19 cellular contexts compared by ENCODE assay signal in the genomic region with DNA sequence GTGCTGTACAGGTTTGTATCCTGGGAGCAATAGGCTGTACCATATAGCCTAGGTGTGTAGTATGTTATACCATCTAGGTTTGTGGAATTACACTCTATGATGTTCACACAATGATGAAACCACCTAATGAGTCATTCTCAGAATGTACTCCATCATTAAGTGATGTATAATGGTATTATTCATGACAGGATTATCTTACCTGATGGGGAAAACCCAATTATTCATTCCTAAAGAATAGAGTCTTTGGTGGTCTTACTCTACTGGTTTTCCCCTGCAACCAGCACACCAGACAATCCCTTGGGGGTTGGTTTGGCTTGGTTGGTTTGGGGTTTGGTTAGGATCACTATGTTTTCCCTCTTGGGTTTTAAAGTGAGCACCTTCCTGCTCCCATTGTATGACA. TPM values are rescaled to one million over a fixed set of nuclear protein-coding genes. Genes with fewer than 3 reads are reported as not detected.
DNase-seq lines count a peak whose midpoint lies in the region; ATAC-seq and TF ChIP-seq lines count a peak whose summit lies in the region.
"Had no signal": no experiment of that assay in that cellular context is flagged by ENCODE, and none has a peak within 500 bp of the region (broad histone marks: within the 10 kb centered on the region; RNA-seq: fewer than 3 reads in every experiment).

No MANE protein-coding gene starts in this region.

- CTCF ChIA-PET in CD4-positive, alpha-beta memory T cell (lab: Charles Lee; ENCODE audit: partially characterized antibody) = no interaction called here
- CTCF ChIA-PET in CD8-positive, alpha-beta T cell (lab: Charles Lee) = no interaction called here

- H3K27ac Mint-ChIP-seq in activated T-helper 17 cell treated with anti-CD3 and anti-CD28 coated beads, Interleukin-2, amount 50 U/mL, for 72 hours = no peak overlapping the region
- no peak overlapping the region for H3K27ac Mint-ChIP-seq in CD4-positive, alpha-beta memory T cell
- no peak overlapping the region for H3K27ac Mint-ChIP-seq in CD8-positive, alpha-beta T cell
- H3K27ac Mint-ChIP-seq: CD8-positive, alpha-beta memory T cell; effector memory CD8-positive, alpha-beta T cell had no signal

- H3K9me3 ChIP-seq in CD4-positive, alpha-beta memory T cell (ENCODE audit: control insufficient read depth in 1 of 2, low read length in 2 of 2) = no peaks in the 10 kb centered on the region
- no peaks in the 10 kb centered on the region for H3K9me3 ChIP-seq in CD8-positive, alpha-beta T cell (ENCODE audit: low read length)
- H3K9me3 ChIP-seq: pancreas had no signal

- no peak overlapping the region for H3K4me3 Mint-ChIP-seq in activated T-helper 17 cell treated with anti-CD3 and anti-CD28 coated beads, Interleukin-2, amount 50 U/mL, for 72 hours
- H3K4me3 Mint-ChIP-seq in CD4-positive, alpha-beta memory T cell = no peak overlapping the region
- no peak overlapping the region for H3K4me3 Mint-ChIP-seq in CD8-positive, alpha-beta T cell
- H3K4me3 Mint-ChIP-seq: CD8-positive, alpha-beta memory T cell; effector memory CD8-positive, alpha-beta T cell had no signal

- peaks cover 7% of the 10 kb centered on the region for H3K27me3 Mint-ChIP-seq in activated T-helper 17 cell treated with anti-CD3 and anti-CD28 coated beads, Interleukin-2, amount 50 U/mL, for 72 hours
- peaks cover 8 to 10% of the 10 kb centered on the region in 2 donors for H3K27me3 Mint-ChIP-seq in CD4-positive, alpha-beta memory T cell
- H3K27me3 Mint-ChIP-seq in CD8-positive, alpha-beta T cell (ENCODE audit: low read depth) = peaks cover 8% of the 10 kb centered on the region
- H3K27me3 Mint-ChIP-seq: effector memory CD8-positive, alpha-beta T cell had no signal

- no peaks in the 10 kb centered on the region for H3K36me3 ChIP-seq in CD4-positive, alpha-beta memory T cell (ENCODE audit: insufficient read depth, low read length)
- H3K36me3 ChIP-seq in CD8-positive, alpha-beta T cell (ENCODE audit: insufficient read depth, low read length) = no peaks in the 10 kb centered on the region
- H3K36me3 ChIP-seq: pancreas had no signal

- no peaks in the 10 kb centered on the region for H3K27me3 ChIP-seq in CD4-positive, alpha-beta memory T cell (ENCODE audit: insufficient read depth, low read length)
- no peaks in the 10 kb centered on the region for H3K27me3 ChIP-seq in CD8-positive, alpha-beta T cell (ENCODE audit: insufficient read depth, low read length)
- H3K27me3 ChIP-seq: hepatocyte had no signal

- intact Hi-C loops in CD4-positive, alpha-beta memory T cell (cut with micrococcal nuclease) = no loop called here
- intact Hi-C loops in CD8-positive, alpha-beta T cell (cut with DNase I, micrococcal nuclease) = no loop called here

- POLR2A ChIA-PET in CD4-positive, alpha-beta memory T cell (lab: Charles Lee; ENCODE audit: partially characterized antibody) = no interaction called here
- POLR2A ChIA-PET in CD8-positive, alpha-beta T cell (lab: Charles Lee) = no interaction called here

- no peak for DNase-seq in NCI-H524 (lab: John Stamatoyannopoulos, UW)
- DNase-seq in CD4-positive, alpha-beta memory T cell = no peak
- DNase-seq in DMS114 treated with DMSO at 0.1 percent for 48 hours (lab: John Stamatoyannopoulos, UW; ENCODE audit: unreplicated experiment) = no peak
- no peak for DNase-seq in CD8-positive, alpha-beta T cell
- DNase-seq: activated CD4-positive, alpha-beta T cell treated with anti-CD3 and anti-CD28 coated beads for 48 hours; amniotic stem cell; CD8-positive, alpha-beta memory T cell; effector memory CD8-positive, alpha-beta T cell; HCEC 1CT; mesenchymal stem cell; pancreas; stimulated activated CD4-positive, alpha-beta T cell treated with anti-CD3 and anti-CD28 coated beads, Interleukin-2, amount 100 ng/mL, for 48 hours had no signal

- no peak overlapping the region for H3K27ac ChIP-seq in CD4-positive, alpha-beta memory T cell (ENCODE audit: low read depth, low read length)
- no peak overlapping the region for H3K27ac ChIP-seq in CD8-positive, alpha-beta T cell (ENCODE audit: low read depth, low read length)
- H3K27ac ChIP-seq: hepatocyte, pancreas had no signal

- H3K9me3 Mint-ChIP-seq in activated T-helper 17 cell treated with anti-CD3 and anti-CD28 coated beads, Interleukin-2, amount 50 U/mL, for 72 hours = no peaks in the 10 kb centered on the region
- H3K9me3 Mint-ChIP-seq in CD4-positive, alpha-beta memory T cell = no peaks in the 10 kb centered on the region
- no peaks in the 10 kb centered on the region for H3K9me3 Mint-ChIP-seq in CD8-positive, alpha-beta T cell
- H3K9me3 Mint-ChIP-seq: CD8-positive, alpha-beta memory T cell; effector memory CD8-positive, alpha-beta T cell had no signal

- TF ChIP-seq CTCF in CD8-positive, alpha-beta T cell (IDR thresholded peaks at IDR 0.05) = no peak

- no peaks in the 10 kb centered on the region for H3K4me1 ChIP-seq in CD4-positive, alpha-beta memory T cell (ENCODE audit: insufficient read depth, low read length)
- H3K4me1 ChIP-seq in CD8-positive, alpha-beta T cell (ENCODE audit: insufficient read depth, low read length) = no peaks in the 10 kb centered on the region

- ATAC-seq in GM18499 (IDR thresholded peaks at IDR 0.05; ENCODE audit: insufficient read depth, unreplicated experiment) (peak; percentile 47), GM19351 (IDR thresholded peaks at IDR 0.05; ENCODE audit: unreplicated experiment) (peak; percentile 60), HG03064 (IDR thresholded peaks at IDR 0.05; ENCODE audit: low read depth, unreplicated experiment) (peak; percentile 45)
- ATAC-seq in activated T-helper 17 cell treated with anti-CD3 and anti-CD28 coated beads, Interleukin-2, amount 50 U/mL, for 72 hours (replicated peaks) = peak; percentile 92
- ATAC-seq in CD8-positive, alpha-beta T cell = no peak
- ATAC-seq: effector memory CD8-positive, alpha-beta T cell; K562; pancreas had no signal

- no peaks in the 10 kb centered on the region for H3K36me3 Mint-ChIP-seq in activated T-helper 17 cell treated with anti-CD3 and anti-CD28 coated beads, Interleukin-2, amount 50 U/mL, for 72 hours (ENCODE audit: low read depth)
- H3K36me3 Mint-ChIP-seq in CD4-positive, alpha-beta memory T cell = no peaks in the 10 kb centered on the region
- no peaks in the 10 kb centered on the region for H3K36me3 Mint-ChIP-seq in CD8-positive, alpha-beta T cell
- H3K36me3 Mint-ChIP-seq: CD8-positive, alpha-beta memory T cell had no signal

- H3K4me3 ChIP-seq in CD4-positive, alpha-beta memory T cell (ENCODE audit: low read length in 2 of 2) = no peak overlapping the region
- H3K4me3 ChIP-seq in CD8-positive, alpha-beta T cell (ENCODE audit: low read depth, low read length) = no peak overlapping the region
- H3K4me3 ChIP-seq: hepatocyte, K562, pancreas had no signal

- H3K4me1 Mint-ChIP-seq in activated T-helper 17 cell treated with anti-CD3 and anti-CD28 coated beads, Interleukin-2, amount 50 U/mL, for 72 hours = peaks cover 4% of the 10 kb centered on the region
- H3K4me1 Mint-ChIP-seq in CD4-positive, alpha-beta memory T cell = peaks cover 0 to 7% (median 6%) of the 10 kb centered on the region in 4 donors
- peaks cover 2% of the 10 kb centered on the region for H3K4me1 Mint-ChIP-seq in CD8-positive, alpha-beta T cell (ENCODE audit: low read depth)

RNA-seq across cellular contexts. Expression of a gene that starts 12.6 kb away (rescaled TPM):
- total RNA-seq in activated T-helper 17 cell treated with anti-CD3 and anti-CD28 coated beads, Interleukin-2, amount 50 U/mL, for 72 hours = not detected
- total RNA-seq in CD4-positive, alpha-beta memory T cell = not detected
- polyA plus RNA-seq in CD4-positive, alpha-beta memory T cell = not detected
- not detected for total RNA-seq in CD8-positive, alpha-beta T cell
- total RNA-seq: CD8-positive, alpha-beta memory T cell; hepatocyte; K562; pancreas; temporal lobe had no signal
- polyA plus RNA-seq: CD8-positive, alpha-beta memory T cell; hepatocyte; K562; pancreas had no signal

RNA-seq across cellular contexts. Expression of a gene that starts 51.8 kb away (rescaled TPM):
- total RNA-seq in activated T-helper 17 cell treated with anti-CD3 and anti-CD28 coated beads, Interleukin-2, amount 50 U/mL, for 72 hours = under 1 TPM in 1 of 2 donors, not detected in 1; 0.15 TPM
- total RNA-seq in CD4-positive, alpha-beta memory T cell = not detected
- polyA plus RNA-seq in CD4-positive, alpha-beta memory T cell = not detected
- under 1 TPM; 0.27 to 0.28 TPM for total RNA-seq in CD8-positive, alpha-beta T cell
- total RNA-seq: CD8-positive, alpha-beta memory T cell; hepatocyte; K562; pancreas; temporal lobe had no signal
- polyA plus RNA-seq: CD8-positive, alpha-beta memory T cell; hepatocyte; K562; pancreas had no signal
